Comparison of ENCODE assay signal across 12 cellular contexts in genomic region chr19:7751157-7751783, GRCh38. TPM values are rescaled to one million over a fixed set of nuclear protein-coding genes. Genes with fewer than 3 reads are reported as not detected.
DNase-seq lines count a peak whose midpoint lies in the region; ATAC-seq, FAIRE-seq and TF ChIP-seq lines count a peak whose summit lies in the region.
"Had no signal": no experiment of that assay in that cellular context is flagged by ENCODE, and none has a peak within 500 bp of the region (broad histone marks: within the 10 kb centered on the region; RNA-seq: fewer than 3 reads in every experiment).

No MANE protein-coding gene starts in this region.

- peaks cover 31% of the 10 kb centered on the region for H3K4me1 Mint-ChIP-seq in activated naive CD4-positive, alpha-beta T cell treated with anti-CD3 and anti-CD28 coated beads for 36 hours (ENCODE audit: low read depth)
- H3K4me1 Mint-ChIP-seq in stimulated activated naive CD8-positive, alpha-beta T cell treated with anti-CD3 and anti-CD28 coated beads, Interleukin-15, amount 100 ng/mL, for 72 hours = peaks cover 33% of the 10 kb centered on the region

- dilution Hi-C loops in keratinocyte (cut with MboI; ENCODE audit: extremely low pct_ligation_motif_present, low sequenced_read_pairs) = no loop called here

- peak; percentile 98 for ATAC-seq in stimulated activated naive CD8-positive, alpha-beta T cell treated with anti-CD3 and anti-CD28 coated beads, Interleukin-15, amount 100 ng/mL, for 72 hours
- no peak for ATAC-seq in HG03280 (IDR thresholded peaks at IDR 0.05; ENCODE audit: unreplicated experiment)
- ATAC-seq: sciatic nerve had no signal

- peaks cover 40% of the 10 kb centered on the region for H3K9me3 Mint-ChIP-seq in activated naive CD4-positive, alpha-beta T cell treated with anti-CD3 and anti-CD28 coated beads for 36 hours
- peaks cover 49 to 51% of the 10 kb centered on the region in 2 donors for H3K9me3 Mint-ChIP-seq in stimulated activated naive CD8-positive, alpha-beta T cell treated with anti-CD3 and anti-CD28 coated beads, Interleukin-15, amount 100 ng/mL, for 72 hours

- peaks cover 2% of the 10 kb centered on the region for H3K36me3 Mint-ChIP-seq in activated naive CD4-positive, alpha-beta T cell treated with anti-CD3 and anti-CD28 coated beads for 36 hours (ENCODE audit: low read depth)

- CTCF ChIA-PET in activated naive CD4-positive, alpha-beta T cell treated with anti-CD3 and anti-CD28 coated beads for 36 hours (lab: Charles Lee) = interaction anchor here (1.0 to 2.2 kb wide), 2 partner anchors 49 to 183 kb away, joined by 4 to 5 read pairs; no protein-coding TSS in a partner anchor

- H2AFZ ChIP-seq in keratinocyte (ENCODE audit: control insufficient read depth, low read length) = no peak overlapping the region

- H3K4me3 ChIP-seq in keratinocyte (ENCODE audit: control insufficient read depth in 2 of 3, extremely low read depth in 1 of 3, insufficient read depth in 2 of 3, low read depth in 1 of 3, low read length in 3 of 3) = no peak overlapping the region

- H3K27me3 Mint-ChIP-seq in activated naive CD4-positive, alpha-beta T cell treated with anti-CD3 and anti-CD28 coated beads for 36 hours (ENCODE audit: low read depth) = peaks cover 8% of the 10 kb centered on the region
- H3K27me3 Mint-ChIP-seq in stimulated activated naive CD8-positive, alpha-beta T cell treated with anti-CD3 and anti-CD28 coated beads, Interleukin-15, amount 100 ng/mL, for 72 hours = peaks cover 20% of the 10 kb centered on the region

- peak overlapping the region; percentile 50 for H3K27ac Mint-ChIP-seq in activated naive CD4-positive, alpha-beta T cell treated with anti-CD3 and anti-CD28 coated beads for 36 hours
- peak overlapping the region; percentile 54 to 89 for H3K27ac Mint-ChIP-seq in stimulated activated naive CD8-positive, alpha-beta T cell treated with anti-CD3 and anti-CD28 coated beads, Interleukin-15, amount 100 ng/mL, for 72 hours

- no peak for TF ChIP-seq CTCF in keratinocyte (optimal IDR thresholded peaks at IDR 0.05 in 1 of 3, IDR thresholded peaks at IDR 0.05 in 1 of 3, conservative IDR thresholded peaks at IDR 0.05 in 1 of 3; ENCODE audit: extremely low read depth in 1 of 3, insufficient read depth in 2 of 3, low read length in 3 of 3)

- intact Hi-C loops in activated naive CD4-positive, alpha-beta T cell treated with anti-CD3 and anti-CD28 coated beads for 36 hours (cut with micrococcal nuclease) = loop anchor here (1.0 kb wide), 4 partner anchors 13 to 56 kb away; no protein-coding TSS in a partner anchor

- H3K4me1 ChIP-seq in keratinocyte (ENCODE audit: control insufficient read depth, extremely low read depth, insufficient read depth, low read length) = no peaks in the 10 kb centered on the region

- H3K79me2 ChIP-seq in keratinocyte (ENCODE audit: control insufficient read depth, insufficient read depth, low read length) = no peaks in the 10 kb centered on the region

- FAIRE-seq in keratinocyte (lab: Jason Lieb, UNC) = peak; percentile 29

- no peaks in the 10 kb centered on the region for H3K36me3 ChIP-seq in keratinocyte (ENCODE audit: control insufficient read depth in 2 of 2, extremely low read depth in 1 of 2, insufficient read depth in 2 of 2, low read length in 2 of 2)

- no peaks in the 10 kb centered on the region for H3K9me3 ChIP-seq in keratinocyte (ENCODE audit: control insufficient read depth, low read depth, low read length)

- no peaks in the 10 kb centered on the region for H3K9me1 ChIP-seq in keratinocyte (ENCODE audit: control insufficient read depth, extremely low read depth, insufficient read depth, low read length)

- no peak overlapping the region for H3K9ac ChIP-seq in keratinocyte (ENCODE audit: control insufficient read depth, extremely low read depth, insufficient read depth, low read length)

- no peak overlapping the region for H3K4me2 ChIP-seq in keratinocyte (ENCODE audit: control insufficient read depth, extremely low read depth, insufficient read depth, low read depth, low read length)

- no peak overlapping the region for H3K4me3 Mint-ChIP-seq in activated naive CD4-positive, alpha-beta T cell treated with anti-CD3 and anti-CD28 coated beads for 36 hours
- peak overlapping the region in 1 of 2 donors; percentile 39 for H3K4me3 Mint-ChIP-seq in stimulated activated naive CD8-positive, alpha-beta T cell treated with anti-CD3 and anti-CD28 coated beads, Interleukin-15, amount 100 ng/mL, for 72 hours

- H3K27ac ChIP-seq in keratinocyte (ENCODE audit: control insufficient read depth, insufficient read depth, low read length) = no peak overlapping the region

- DNase-seq in activated naive CD4-positive, alpha-beta T cell treated with anti-CD3 and anti-CD28 coated beads for 36 hours = peak; percentile 75
- no peak for DNase-seq in activated naive CD4-positive, alpha-beta T cell (lab: John Stamatoyannopoulos, UW)
- DNase-seq in activated T-cell treated with anti-CD3 and anti-CD28 coated beads for 4 hours = peak; percentile 25
- no peak for DNase-seq in keratinocyte (ENCODE audit: low read depth, low spot score)
- peak; percentile 60 to 69 for DNase-seq in stimulated activated naive CD8-positive, alpha-beta T cell treated with anti-CD3 and anti-CD28 coated beads, Interleukin-15, amount 100 ng/mL, for 72 hours
- DNase-seq in inferior parietal cortex (ENCODE audit: extremely low spot score) = no peak
- DNase-seq in NCI-H1417 treated with DMSO at 0.1 percent for 48 hours (lab: John Stamatoyannopoulos, UW) = no peak
- DNase-seq: cortex of kidney, NCI-H2081 had no signal

- H3K27me3 ChIP-seq in keratinocyte (ENCODE audit: control insufficient read depth, extremely low read depth, insufficient read depth, low read length) = no peaks in the 10 kb centered on the region

- no peaks in the 10 kb centered on the region for H4K20me1 ChIP-seq in keratinocyte (ENCODE audit: control insufficient read depth, extremely low read depth, insufficient read depth, low read length)

RNA-seq across cellular contexts. Expression of gene CD209, which starts 3.9 kb away (rescaled TPM):
- total RNA-seq in activated naive CD4-positive, alpha-beta T cell treated with anti-CD3 and anti-CD28 coated beads for 36 hours = not detected
- not detected in 3 replicates for polyA plus RNA-seq in keratinocyte
- polyA plus RNA-seq in keratinocyte (2011; ENCODE audit: low read depth) = not detected
- not detected in 2 replicates for polyA plus RNA-seq in keratinocyte (2011; cell fraction: cytosol; rRNA removed)
- polyA plus RNA-seq in keratinocyte (2011; cell fraction: nucleus; rRNA removed) = not detected in 2 replicates
- polyA plus RNA-seq in keratinocyte (2012; ENCODE audit: low replicate concordance) = not detected in 2 replicates
- not detected in 3 replicates for polyA minus RNA-seq in keratinocyte
- not detected for polyA minus RNA-seq in keratinocyte (2011; cell fraction: cytosol; rRNA and poly(A)+ RNA removed)
- not detected in 2 replicates for polyA minus RNA-seq in keratinocyte (2011; cell fraction: nucleus; rRNA and poly(A)+ RNA removed)
- total RNA-seq: RPMI7951 had no signal

RNA-seq across cellular contexts. Expression of gene CLEC4M, which starts 11.8 kb away (rescaled TPM):
- not detected for total RNA-seq in activated naive CD4-positive, alpha-beta T cell treated with anti-CD3 and anti-CD28 coated beads for 36 hours
- polyA plus RNA-seq in keratinocyte = 0.03 TPM in 1 of 3 replicates, not detected in the others
- not detected for polyA plus RNA-seq in keratinocyte (2011; ENCODE audit: low read depth)
- not detected in 2 replicates for polyA plus RNA-seq in keratinocyte (2011; cell fraction: cytosol; rRNA removed)
- not detected in 2 replicates for polyA plus RNA-seq in keratinocyte (2011; cell fraction: nucleus; rRNA removed)
- polyA plus RNA-seq in keratinocyte (2012; ENCODE audit: low replicate concordance) = not detected in 2 replicates
- polyA minus RNA-seq in keratinocyte = not detected in 3 replicates
- polyA minus RNA-seq in keratinocyte (2011; cell fraction: cytosol; rRNA and poly(A)+ RNA removed) = not detected
- polyA minus RNA-seq in keratinocyte (2011; cell fraction: nucleus; rRNA and poly(A)+ RNA removed) = not detected in 2 replicates
- total RNA-seq: RPMI7951, sciatic nerve had no signal

RNA-seq across cellular contexts. Expression of gene CLEC4G, which starts 19.4 kb away (rescaled TPM):
- not detected for total RNA-seq in activated naive CD4-positive, alpha-beta T cell treated with anti-CD3 and anti-CD28 coated beads for 36 hours
- polyA plus RNA-seq in keratinocyte = not detected in 3 replicates
- not detected for polyA plus RNA-seq in keratinocyte (2011; ENCODE audit: low read depth)
- not detected in 2 replicates for polyA plus RNA-seq in keratinocyte (2011; cell fraction: cytosol; rRNA removed)
- not detected in 2 replicates for polyA plus RNA-seq in keratinocyte (2011; cell fraction: nucleus; rRNA removed)
- polyA plus RNA-seq in keratinocyte (2012; ENCODE audit: low replicate concordance) = not detected in 2 replicates
- not detected in 3 replicates for polyA minus RNA-seq in keratinocyte
- not detected for polyA minus RNA-seq in keratinocyte (2011; cell fraction: cytosol; rRNA and poly(A)+ RNA removed)
- polyA minus RNA-seq in keratinocyte (2011; cell fraction: nucleus; rRNA and poly(A)+ RNA removed) = not detected in 2 replicates
- total RNA-seq: RPMI7951 had no signal

RNA-seq across cellular contexts. Expression of gene FCER2, which starts 49.3 kb away (rescaled TPM):
- total RNA-seq in activated naive CD4-positive, alpha-beta T cell treated with anti-CD3 and anti-CD28 coated beads for 36 hours = under 1 TPM; 0.86 to 0.89 TPM
- polyA plus RNA-seq in keratinocyte = 0.14 TPM in 1 of 3 replicates, not detected in the others
- polyA plus RNA-seq in keratinocyte (2011; ENCODE audit: low read depth) = not detected
- not detected in 2 replicates for polyA plus RNA-seq in keratinocyte (2011; cell fraction: cytosol; rRNA removed)
- polyA plus RNA-seq in keratinocyte (2011; cell fraction: nucleus; rRNA removed) = not detected in 2 replicates
- polyA plus RNA-seq in keratinocyte (2012; ENCODE audit: low replicate concordance) = not detected in 2 replicates
- 0.23 TPM in 1 of 3 replicates, not detected in the others for polyA minus RNA-seq in keratinocyte
- not detected for polyA minus RNA-seq in keratinocyte (2011; cell fraction: cytosol; rRNA and poly(A)+ RNA removed)
- polyA minus RNA-seq in keratinocyte (2011; cell fraction: nucleus; rRNA and poly(A)+ RNA removed) = not detected in 2 replicates
- total RNA-seq: RPMI7951 had no signal

Comparison
In these comparisons a context has a peak if more than half of its experiments do, and no peak if none do; other contexts are left out.
1. DNase-seq: peak in activated naive CD4-positive, alpha-beta T cell treated with anti-CD3 and anti-CD28 coated beads for 36 hours (single experiment), activated T-cell treated with anti-CD3 and anti-CD28 coated beads for 4 hours (single experiment) and stimulated activated naive CD8-positive, alpha-beta T cell treated with anti-CD3 and anti-CD28 coated beads, Interleukin-15, amount 100 ng/mL, for 72 hours (2 of 2); none in activated naive CD4-positive, alpha-beta T cell (0 of 4), keratinocyte (single experiment), inferior parietal cortex (single experiment) and NCI-H1417 treated with DMSO at 0.1 percent for 48 hours (single experiment).